In genomic region chr12:133058203-133059125, GRCh38 we compare ENCODE assay signal across 1 cellular context.
A peak's percentile ranks its signal among the peaks of the same experiment; 100 is the strongest.
TF ChIP-seq lines count a peak whose summit lies in the region.

No MANE protein-coding gene starts in this region.

TF ChIP-seq in HepG2, 621 proteins besides CTCF, POLR2A, EP300 and RAD21:
- TF ChIP-seq SETDB1 (CRISPR knock-in tag; IDR thresholded peaks at IDR 0.05; ENCODE audit: borderline replicate concordance) (peak; percentile 87; the same call in 1 of the 2 replicates), RNF2 (conservative IDR thresholded peaks at IDR 0.05; ENCODE audit: low read depth) (no peak), ZNF230 (CRISPR knock-in tag; IDR thresholded peaks at IDR 0.05) (no peak), ZNF274 (CRISPR knock-in tag; IDR thresholded peaks at IDR 0.05) (peak; percentile 100), XRCC5 (optimal IDR thresholded peaks at IDR 0.05; ENCODE audit: low read length) (no peak), AGO2 (optimal IDR thresholded peaks at IDR 0.05; ENCODE audit: low read depth, low read length) (peak; percentile 14), CBX5 (CRISPR knock-in tag; IDR thresholded peaks at IDR 0.05; ENCODE audit: borderline replicate concordance) (peak; percentile 18; the same call in 1 of the 2 replicates), MNT (IDR thresholded peaks at IDR 0.05) (no peak), DDIT3 (CRISPR knock-in tag; IDR thresholded peaks at IDR 0.05) (no peak), SUZ12 (IDR thresholded peaks at IDR 0.05; ENCODE audit: low read depth, low read length) (no peak), ZNF280D (CRISPR knock-in tag; IDR thresholded peaks at IDR 0.05) (peak; percentile 55; the same call in 1 of the 2 replicates), NFYC (CRISPR knock-in tag; IDR thresholded peaks at IDR 0.05) (no peak), KDM3A (CRISPR knock-in tag; IDR thresholded peaks at IDR 0.05; ENCODE audit: low read depth) (no peak)
